Comparison of ENCODE assay signal across 25 cellular contexts in genomic region chr1:206450271-206450670, GRCh38. TPM values are rescaled to one million over a fixed set of nuclear protein-coding genes. Genes with fewer than 3 reads are reported as not detected.
A peak's percentile ranks its signal among the peaks of the same experiment; 100 is the strongest.
DNase-seq lines count a peak whose midpoint lies in the region; ATAC-seq, FAIRE-seq and TF ChIP-seq lines count a peak whose summit lies in the region.
"Had no signal": no experiment of that assay in that cellular context is flagged by ENCODE, and none has a peak within 500 bp of the region (broad histone marks: within the 10 kb centered on the region; RNA-seq: fewer than 3 reads in every experiment).

No MANE protein-coding gene starts in this region.

- H3K4me3 ChIP-seq in endothelial cell of umbilical vein (replicated peaks in 1 of 3; ENCODE audit: insufficient read depth in 1 of 3, low read depth in 1 of 3, low read length in 3 of 3) (no peak overlapping the region), foreskin fibroblast (ENCODE audit: low read depth in 1 of 2, low read length in 2 of 2) (no peak overlapping the region), esophagus squamous epithelium (no peak overlapping the region)
- H3K4me3 ChIP-seq: A549; BLaER1 treated with 17β-estradiol and CSF1 and Interleukin-3, amounts not matched to agents 10 nM and 100 nM; GM12878; GM23338; HAP-1 had no signal

- peaks cover 48% of the 10 kb centered on the region for H3K36me3 Mint-ChIP-seq in activated T-helper 17 cell treated with anti-CD3 and anti-CD28 coated beads, Interleukin-2, amount 50 U/mL, for 72 hours (ENCODE audit: low read depth)
- H3K36me3 Mint-ChIP-seq in activated naive CD8-positive, alpha-beta T cell treated with anti-CD3 and anti-CD28 coated beads for 36 hours: peaks cover 9% of the 10 kb centered on the region

- intact Hi-C loops in endothelial cell of umbilical vein (cut with micrococcal nuclease) (no loop called here), sciatic nerve (cut with DNase I) (no loop called here), esophagus squamous epithelium (cut with DNase I) (no loop called here)

- H3K9me3 Mint-ChIP-seq in activated T-helper 17 cell treated with anti-CD3 and anti-CD28 coated beads, Interleukin-2, amount 50 U/mL, for 72 hours: no peaks in the 10 kb centered on the region
- no peaks in the 10 kb centered on the region for H3K9me3 Mint-ChIP-seq in activated naive CD8-positive, alpha-beta T cell treated with anti-CD3 and anti-CD28 coated beads for 36 hours
- H3K9me3 Mint-ChIP-seq: CD14-positive monocyte; CD4-positive, alpha-beta T cell; CD8-positive, alpha-beta memory T cell; GM23338; HFFc6 had no signal

- H4K20me1 ChIP-seq in endothelial cell of umbilical vein (replicated peaks; ENCODE audit: control insufficient read depth, extremely low read depth, insufficient read depth, low read length): no peaks in the 10 kb centered on the region

- H3K36me3 ChIP-seq in endothelial cell of umbilical vein (ENCODE audit: control insufficient read depth in 2 of 2, extremely low read depth in 1 of 2, insufficient read depth in 2 of 2, low read length in 2 of 2) (peaks cover 14 to 47% of the 10 kb centered on the region in 2 experiments), esophagus squamous epithelium (peaks cover 0 to 99% (median 18%) of the 10 kb centered on the region in 3 donors)
- H3K36me3 ChIP-seq: BE2C had no signal

- dilution Hi-C loops in endothelial cell of umbilical vein (cut with MboI; ENCODE audit: extremely low pct_ligation_motif_present, low sequenced_read_pairs): no loop called here

- H2AFZ ChIP-seq in endothelial cell of umbilical vein (ENCODE audit: low read depth, low read length): no peak overlapping the region
- H2AFZ ChIP-seq: GM23338 had no signal

- H3K4me1 ChIP-seq in endothelial cell of umbilical vein (ENCODE audit: control insufficient read depth, extremely low read depth, insufficient read depth, low read length): peaks cover 18% of the 10 kb centered on the region
- peaks cover 0 to 8% (median 0%) of the 10 kb centered on the region in 3 donors for H3K4me1 ChIP-seq in esophagus squamous epithelium
- H3K4me1 ChIP-seq: A549, HAP-1 had no signal

- no peaks in the 10 kb centered on the region for H3K4me1 Mint-ChIP-seq in activated T-helper 17 cell treated with anti-CD3 and anti-CD28 coated beads, Interleukin-2, amount 50 U/mL, for 72 hours
- peaks cover 5% of the 10 kb centered on the region for H3K4me1 Mint-ChIP-seq in activated naive CD8-positive, alpha-beta T cell treated with anti-CD3 and anti-CD28 coated beads for 36 hours
- H3K4me1 Mint-ChIP-seq: CD14-positive monocyte; CD8-positive, alpha-beta memory T cell had no signal

- peak overlapping the region; percentile 45 for H3K27ac ChIP-seq in endothelial cell of umbilical vein (ENCODE audit: insufficient read depth, low read depth, low read length)
- no peak overlapping the region for H3K27ac ChIP-seq in esophagus squamous epithelium
- H3K27ac ChIP-seq: A549; BLaER1 treated with 17β-estradiol and CSF1 and Interleukin-3, amounts not matched to agents 10 nM and 100 nM had no signal

- H3K4me3 Mint-ChIP-seq in activated T-helper 17 cell treated with anti-CD3 and anti-CD28 coated beads, Interleukin-2, amount 50 U/mL, for 72 hours: no peak overlapping the region
- H3K4me3 Mint-ChIP-seq in activated naive CD8-positive, alpha-beta T cell treated with anti-CD3 and anti-CD28 coated beads for 36 hours: no peak overlapping the region
- H3K4me3 Mint-ChIP-seq: CD14-positive monocyte; CD4-positive, alpha-beta T cell; CD8-positive, alpha-beta memory T cell; GM23338; HFFc6 had no signal

- no TSS peak for BruUV-seq in endothelial cell of umbilical vein (replicated peaks; lab: Mats Ljungman, UMichigan)

- TF ChIP-seq POLR2A in endothelial cell of umbilical vein (IDR thresholded peaks at IDR 0.05; ENCODE audit: low read depth, low read length): no peak
- no peak for TF ChIP-seq POLR2A in esophagus squamous epithelium (IDR thresholded peaks at IDR 0.05)

- DNase-seq in endothelial cell of umbilical vein (ENCODE audit: low read depth, low spot score): no peak
- DNase-seq in mesenteric fat pad (ENCODE audit: low spot score): peak; percentile 24
- DNase-seq in sciatic nerve (ENCODE audit: low spot score): peak; percentile 35
- DNase-seq in activated naive CD8-positive, alpha-beta T cell treated with anti-CD3 and anti-CD28 coated beads for 36 hours: no peak
- DNase-seq in foreskin fibroblast: no peak
- DNase-seq in esophagus squamous epithelium (lab: John Stamatoyannopoulos, UW): no peak
- DNase-seq: 8988T; ACHN; AML-193; BE2C; CD4-positive, alpha-beta T cell; CD8-positive, alpha-beta memory T cell; DMS 273 treated with DMSO at 0.1 percent for 48 hours; DMS79; GDM1; HFFc6 had no signal

- peak; percentile 58 for FAIRE-seq in endothelial cell of umbilical vein (lab: Jason Lieb, UNC)
- FAIRE-seq: A549, GM12878, GM19239 had no signal

- POLR2A ChIA-PET in endothelial cell of umbilical vein (lab: Charles Lee): no interaction called here

- TF ChIP-seq CTCF in endothelial cell of umbilical vein (IDR thresholded peaks at IDR 0.05; ENCODE audit: extremely low read depth in 1 of 2, insufficient read depth in 1 of 2, low read depth in 1 of 2, low read length in 2 of 2) (no peak), foreskin fibroblast (IDR thresholded peaks at IDR 0.05; ENCODE audit: low read depth, low read length) (no peak), esophagus squamous epithelium (IDR thresholded peaks at IDR 0.05) (no peak)

- H3K9ac ChIP-seq in endothelial cell of umbilical vein (replicated peaks; ENCODE audit: extremely low read depth, insufficient read depth, low read length): no peak overlapping the region
- H3K9ac ChIP-seq: BLaER1 treated with 17β-estradiol and CSF1 and Interleukin-3, amounts not matched to agents 10 nM and 100 nM had no signal

- ATAC-seq in activated T-helper 17 cell treated with anti-CD3 and anti-CD28 coated beads, Interleukin-2, amount 50 U/mL, for 72 hours (replicated peaks): no peak
- no peak for ATAC-seq in sciatic nerve
- ATAC-seq in GM21515 (IDR thresholded peaks at IDR 0.05; ENCODE audit: unreplicated experiment): no peak
- ATAC-seq: A549, GM12878, GM23338 had no signal

- no peaks in the 10 kb centered on the region for H3K9me1 ChIP-seq in endothelial cell of umbilical vein (replicated peaks; ENCODE audit: control insufficient read depth, extremely low read depth, insufficient read depth, low read length)

- H3K9me3 ChIP-seq in endothelial cell of umbilical vein (replicated peaks; ENCODE audit: control insufficient read depth, insufficient read depth, low read length) (no peaks in the 10 kb centered on the region), esophagus squamous epithelium (no peaks in the 10 kb centered on the region)
- H3K9me3 ChIP-seq: A549; BE2C; BLaER1 treated with 17β-estradiol and CSF1 and Interleukin-3, amounts not matched to agents 10 nM and 100 nM; HAP-1 had no signal

- no peak overlapping the region for H3K4me2 ChIP-seq in endothelial cell of umbilical vein (ENCODE audit: insufficient read depth, low read length)
- H3K4me2 ChIP-seq: A549; BLaER1 treated with 17β-estradiol and CSF1 and Interleukin-3, amounts not matched to agents 10 nM and 100 nM; GM23338 had no signal

- H3K27me3 ChIP-seq in endothelial cell of umbilical vein (ENCODE audit: control insufficient read depth in 2 of 2, insufficient read depth in 2 of 2, low read length in 2 of 2) (no peaks in the 10 kb centered on the region), esophagus squamous epithelium (no peaks in the 10 kb centered on the region)
- H3K27me3 ChIP-seq: BE2C; BLaER1 treated with 17β-estradiol and CSF1 and Interleukin-3, amounts not matched to agents 10 nM and 100 nM had no signal

- H3K79me2 ChIP-seq in endothelial cell of umbilical vein (ENCODE audit: control insufficient read depth, insufficient read depth, low read length): no peaks in the 10 kb centered on the region

- peak overlapping the region; percentile 17 for H3K27ac Mint-ChIP-seq in activated T-helper 17 cell treated with anti-CD3 and anti-CD28 coated beads, Interleukin-2, amount 50 U/mL, for 72 hours
- H3K27ac Mint-ChIP-seq in activated naive CD8-positive, alpha-beta T cell treated with anti-CD3 and anti-CD28 coated beads for 36 hours: no peak overlapping the region
- H3K27ac Mint-ChIP-seq: CD4-positive, alpha-beta T cell; GM23338; HFFc6 had no signal

- H3K27me3 Mint-ChIP-seq in activated T-helper 17 cell treated with anti-CD3 and anti-CD28 coated beads, Interleukin-2, amount 50 U/mL, for 72 hours: no peaks in the 10 kb centered on the region
- no peaks in the 10 kb centered on the region for H3K27me3 Mint-ChIP-seq in activated naive CD8-positive, alpha-beta T cell treated with anti-CD3 and anti-CD28 coated beads for 36 hours
- H3K27me3 Mint-ChIP-seq: CD4-positive, alpha-beta T cell; CD8-positive, alpha-beta memory T cell had no signal

- WGBS in esophagus squamous epithelium, 2 donors: 91 to 93% methylated on average over 12 of the region's 12 CpGs

- CTCF ChIA-PET in endothelial cell of umbilical vein (lab: Charles Lee): interaction anchor here (1.1 to 1.6 kb wide), 2 partner anchors 12 to 34 kb away, joined by 3 to 7 read pairs; no protein-coding TSS in a partner anchor

RNA-seq across cellular contexts. Expression of gene IKBKE, which starts 20.0 kb away (rescaled TPM):
- total RNA-seq in activated T-helper 17 cell treated with anti-CD3 and anti-CD28 coated beads, Interleukin-2, amount 50 U/mL, for 72 hours: 10 to 100 TPM; 21.7 to 26.6 TPM
- 16.2 and 20.7 TPM in 2 replicates for total RNA-seq in endothelial cell of umbilical vein
- 17.8 and 17.9 TPM in 2 replicates for polyA plus RNA-seq in endothelial cell of umbilical vein
- 16.1 and 18.1 TPM in 2 replicates for polyA plus RNA-seq in endothelial cell of umbilical vein (2011; cell fraction: cytosol; rRNA removed)
- 45.7 and 46.0 TPM in 2 replicates for polyA plus RNA-seq in endothelial cell of umbilical vein (2011; cell fraction: nucleus; rRNA removed)
- polyA plus RNA-seq in endothelial cell of umbilical vein (2012): 18.6 and 18.9 TPM in 2 replicates
- polyA minus RNA-seq in endothelial cell of umbilical vein: 26.2 and 29.4 TPM in 2 replicates
- 6.2 TPM for polyA minus RNA-seq in endothelial cell of umbilical vein (2011; cell fraction: cytosol; rRNA and poly(A)+ RNA removed)
- 25.1 and 26.3 TPM in 2 replicates for polyA minus RNA-seq in endothelial cell of umbilical vein (2011; cell fraction: nucleus; rRNA and poly(A)+ RNA removed)
- 9.9 TPM for total RNA-seq in mesenteric fat pad
- 4.1 TPM for total RNA-seq in sciatic nerve
- 10 to 100 TPM; 18.7 to 19.8 TPM for total RNA-seq in activated naive CD8-positive, alpha-beta T cell treated with anti-CD3 and anti-CD28 coated beads for 36 hours
- total RNA-seq in esophagus squamous epithelium: 10 to 100 TPM; 12.6 to 23.7 (median 18.1) TPM

RNA-seq across cellular contexts. Expression of gene RASSF5, which starts 57.1 kb away (rescaled TPM):
- 100 to 1,000 TPM; 162 to 227 TPM for total RNA-seq in activated T-helper 17 cell treated with anti-CD3 and anti-CD28 coated beads, Interleukin-2, amount 50 U/mL, for 72 hours
- total RNA-seq in endothelial cell of umbilical vein: 0.44 and 0.60 TPM in 2 replicates
- 0.19 and 0.23 TPM in 2 replicates for polyA plus RNA-seq in endothelial cell of umbilical vein
- 0.30 and 0.36 TPM in 2 replicates for polyA plus RNA-seq in endothelial cell of umbilical vein (2011; cell fraction: cytosol; rRNA removed)
- polyA plus RNA-seq in endothelial cell of umbilical vein (2011; cell fraction: nucleus; rRNA removed): 0.59 and 0.88 TPM in 2 replicates
- polyA plus RNA-seq in endothelial cell of umbilical vein (2012): 0.29 and 0.44 TPM in 2 replicates
- polyA minus RNA-seq in endothelial cell of umbilical vein: 1.3 and 3.1 TPM in 2 replicates
- 8.6 TPM for polyA minus RNA-seq in endothelial cell of umbilical vein (2011; cell fraction: cytosol; rRNA and poly(A)+ RNA removed)
- polyA minus RNA-seq in endothelial cell of umbilical vein (2011; cell fraction: nucleus; rRNA and poly(A)+ RNA removed): 0.29 and 0.53 TPM in 2 replicates
- 11.4 TPM for total RNA-seq in mesenteric fat pad
- total RNA-seq in sciatic nerve: 53.0 TPM
- total RNA-seq in activated naive CD8-positive, alpha-beta T cell treated with anti-CD3 and anti-CD28 coated beads for 36 hours: 100 to 1,000 TPM; 223 to 226 TPM
- 10 to 100 TPM; 29.2 to 85.3 (median 35.1) TPM for total RNA-seq in esophagus squamous epithelium

Comparison
In these comparisons a context has a peak if more than half of its experiments do, and no peak if none do; other contexts are left out.
1. DNase-seq: peak in mesenteric fat pad (single experiment) and sciatic nerve (single experiment); none in endothelial cell of umbilical vein (single experiment), activated naive CD8-positive, alpha-beta T cell treated with anti-CD3 and anti-CD28 coated beads for 36 hours (single experiment), foreskin fibroblast (0 of 2) and esophagus squamous epithelium (single experiment).